ENCODE assay signal across 8 cellular contexts in the genomic region with DNA sequence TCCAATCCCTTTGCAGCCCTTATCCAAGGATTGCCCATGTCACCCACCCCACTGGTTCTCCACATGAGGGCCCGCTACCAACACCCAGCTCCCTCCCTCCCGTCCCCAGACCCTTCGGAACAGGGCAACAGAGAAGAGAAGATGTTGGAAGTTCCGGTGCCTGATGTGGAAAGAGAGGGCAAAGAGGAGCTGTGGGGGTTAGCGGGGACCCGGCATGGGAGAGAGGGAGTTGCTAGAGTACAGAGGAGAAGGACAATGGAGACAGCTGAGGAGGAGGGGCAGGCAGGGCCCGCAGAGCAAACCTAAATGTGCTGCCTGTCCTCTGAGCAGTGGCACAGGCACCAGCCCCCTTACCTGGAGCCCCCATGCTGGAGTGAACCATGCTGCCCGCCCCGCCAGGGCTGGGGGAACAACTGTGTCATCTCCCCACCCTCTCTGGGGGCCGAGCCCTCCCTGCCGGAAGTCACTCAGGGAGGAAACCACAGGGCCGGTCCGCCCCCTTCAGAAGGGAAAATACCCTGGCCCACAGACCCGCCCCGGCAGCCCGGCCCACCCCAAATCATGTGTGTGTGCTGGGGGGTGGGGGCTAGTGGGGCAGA. TPM values are rescaled to one million over a fixed set of nuclear protein-coding genes. Genes with fewer than 3 reads are reported as not detected.
DNase-seq lines count a peak whose midpoint lies in the region; ATAC-seq, FAIRE-seq and TF ChIP-seq lines count a peak whose summit lies in the region.

A gene (minus strand): TSS at position 417 of the 599 bp plus-strand sequence. CDS start 35 bp downstream, at position 382.

- H3K4me3 ChIP-seq in astrocyte (ENCODE audit: insufficient read depth, low read depth, low read length) (peak within 1 kb of the TSS; percentile 59), left lung (peak within 1 kb of the TSS; percentile 1 to 49)

- no peaks in the 10 kb centered on the region for H3K9me3 ChIP-seq in astrocyte (ENCODE audit: insufficient read depth, low read depth, low read length)
- no peaks in the 10 kb centered on the region for H3K9me3 ChIP-seq in left lung

- H3K4me1 ChIP-seq in astrocyte (ENCODE audit: insufficient read depth, low read length) = peaks cover 22% of the 10 kb centered on the region
- peaks cover 8 to 43% of the 10 kb centered on the region in 2 donors for H3K4me1 ChIP-seq in left lung

- intact Hi-C loops in T-helper 2 cell treated with Interferon-gamma antibody and Interleukin-4, amounts not matched to agents 100 ng/mL and 5 ng/mL, for 36 hours (cut with micrococcal nuclease) = loop anchor here (1.0 to 2.0 kb wide), 8 partner anchors 45 to 193 kb away; a partner anchor contains a TSS
- intact Hi-C loops in left lung (cut with DNase I) = loop anchor here in 1 of 2 donors (10.0 kb wide), 2 partner anchors 53 to 183 kb away; a partner anchor contains a TSS

- H3K27ac Mint-ChIP-seq in astrocyte (ENCODE audit: unreplicated experiment) = no peak within 1 kb of the TSS

- TF ChIP-seq CTCF in astrocyte (IDR thresholded peaks at IDR 0.05; ENCODE audit: insufficient read depth, low read depth, low read length) (no peak), left lung (IDR thresholded peaks at IDR 0.05) (no peak)

- peak within 1 kb of the TSS; percentile 92 for H3K4me2 ChIP-seq in astrocyte (ENCODE audit: low read length)

- peaks cover 2% of the 10 kb centered on the region for H3K9me3 Mint-ChIP-seq in astrocyte (ENCODE audit: unreplicated experiment)

- peaks cover 2% of the 10 kb centered on the region for H3K36me3 Mint-ChIP-seq in astrocyte (ENCODE audit: low read depth, unreplicated experiment)

- ATAC-seq in HG02642 (IDR thresholded peaks at IDR 0.05; ENCODE audit: poor library complexity, unreplicated experiment) = peak; percentile 40
- peak; percentile 36 for ATAC-seq in left lung
- ATAC-seq in HG03378 (IDR thresholded peaks at IDR 0.05; ENCODE audit: unreplicated experiment) = no peak

- no peaks in the 10 kb centered on the region for H3K36me3 ChIP-seq in astrocyte (ENCODE audit: insufficient read depth, low read length)
- H3K36me3 ChIP-seq in left lung = no peaks in the 10 kb centered on the region

- no peaks in the 10 kb centered on the region for H3K79me2 ChIP-seq in astrocyte (ENCODE audit: insufficient read depth, low read length)

- peak; percentile 37 for DNase-seq in EH (ENCODE audit: low read depth)
- DNase-seq in astrocyte (ENCODE audit: low read depth) = no peak
- peak; percentile 69 to 88 for DNase-seq in left lung
- DNase-seq in stimulated activated CD8-positive, alpha-beta memory T cell treated with anti-CD3 and anti-CD28 coated beads, Interleukin-15, amount 100 ng/mL, for 1 hour (ENCODE audit: low read depth) = peak; percentile 83
- no peak for DNase-seq in NCI-H1048 (lab: John Stamatoyannopoulos, UW)

- H2AFZ ChIP-seq in astrocyte (ENCODE audit: low read depth, low read length) = peak within 1 kb of the TSS; percentile 87

- peaks cover 23% of the 10 kb centered on the region for H3K27me3 Mint-ChIP-seq in astrocyte (ENCODE audit: low read depth, unreplicated experiment)

- no peak for FAIRE-seq in astrocyte (lab: Jason Lieb, UNC)

- H3K27ac ChIP-seq in astrocyte (ENCODE audit: low read depth, low read length) (no peak within 1 kb of the TSS), left lung (peak within 1 kb of the TSS in 1 of 2 donors; percentile 34)

- peaks cover 13% of the 10 kb centered on the region for H3K4me1 Mint-ChIP-seq in astrocyte (ENCODE audit: low read depth, unreplicated experiment)

- peak within 1 kb of the TSS; percentile 59 for H3K9ac ChIP-seq in astrocyte (ENCODE audit: low read length)

- H3K27me3 ChIP-seq in astrocyte (ENCODE audit: insufficient read depth, low read length) (peaks cover 2% of the 10 kb centered on the region), left lung (peaks cover 11 to 76% of the 10 kb centered on the region in 2 donors)

- H3K4me3 Mint-ChIP-seq in astrocyte (ENCODE audit: unreplicated experiment) = peak within 1 kb of the TSS; percentile 72

- H4K20me1 ChIP-seq in astrocyte (ENCODE audit: insufficient read depth, low read length) = no peaks in the 10 kb centered on the region

RNA-seq across cellular contexts. Expression of the gene that starts here (rescaled TPM):
- total RNA-seq in T-helper 2 cell treated with Interferon-gamma antibody and Interleukin-4, amounts not matched to agents 100 ng/mL and 5 ng/mL, for 36 hours = 25.6 and 28.1 TPM in 2 replicates
- 7.7 and 8.3 TPM in 2 replicates for total RNA-seq in astrocyte
- 10 to 100 TPM in 1 of 2 donors, 1 to 10 TPM in 1; 2.0 to 10.0 TPM for total RNA-seq in left lung

Comparison
In these comparisons a context has a peak if more than half of its experiments do, and no peak if none do; other contexts are left out.
1. DNase-seq: peak in EH (single experiment), left lung (2 of 2) and stimulated activated CD8-positive, alpha-beta memory T cell treated with anti-CD3 and anti-CD28 coated beads, Interleukin-15, amount 100 ng/mL, for 1 hour (single experiment); none in astrocyte (single experiment) and NCI-H1048 (single experiment).